In genomic region chr12:108990103-108990502, GRCh38 we compare ENCODE assay signal across 5 cellular contexts. TPM values are rescaled to one million over a fixed set of nuclear protein-coding genes. Genes with fewer than 3 reads are reported as not detected.
"Had no signal": no experiment of that assay in that cellular context is flagged by ENCODE, and none has a peak within 500 bp of the region (broad histone marks: within the 10 kb centered on the region; RNA-seq: fewer than 3 reads in every experiment).

No MANE protein-coding gene starts in this region.

RNA-seq across cellular contexts. Expression of gene SVOP, which starts 30.8 kb away (rescaled TPM):
- total RNA-seq: GM23248, H1, H4, HFFc6 had no signal
- polyA plus RNA-seq: GM23248, GM23338 had no signal
